ENCODE assay signal across 8 cellular contexts in genomic region chr15:40511472-40512133, GRCh38. TPM values are rescaled to one million over a fixed set of nuclear protein-coding genes. Genes with fewer than 3 reads are reported as not detected.
DNase-seq lines count a peak whose midpoint lies in the region; ATAC-seq and TF ChIP-seq lines count a peak whose summit lies in the region.

No MANE protein-coding gene starts in this region.

- peaks cover 16 to 19% of the 10 kb centered on the region in 2 experiments for H3K4me1 Mint-ChIP-seq in H9

- no peak overlapping the region for H2BK20ac ChIP-seq in H9 (ENCODE audit: low read depth, low read length, poor library complexity, severe bottlenecking)

- H2AFZ ChIP-seq in H9 (ENCODE audit: low read length), result no peak overlapping the region

- peak; percentile 65 for DNase-seq in GM10248 (ENCODE audit: extremely low spot score)
- peak; percentile 84 for DNase-seq in H9
- peak; percentile 61 for DNase-seq in RPMI7951 (ENCODE audit: low read depth)
- DNase-seq in cerebellar cortex (ENCODE audit: low spot score), result peak; percentile 19
- DNase-seq in kidney epithelial cell (ENCODE audit: low read depth), result no peak
- peak; percentile 35 for DNase-seq in stimulated activated CD8-positive, alpha-beta memory T cell treated with anti-CD3 and anti-CD28 coated beads, Interleukin-4, amount 100 ng/mL, for 48 hours
- no peak for DNase-seq in Kasumi-1 (lab: John Stamatoyannopoulos, UW)

- no peaks in the 10 kb centered on the region for H3K9me3 ChIP-seq in H9 (ENCODE audit: control insufficient read depth, low read depth, low read length)

- H2BK12ac ChIP-seq in H9 (ENCODE audit: insufficient read length, low read depth, low read length), result no peak overlapping the region

- H3K56ac ChIP-seq in H9 (ENCODE audit: insufficient read length, low read depth, low read length), result no peak overlapping the region

- peak overlapping the region; percentile 76 for H3K14ac ChIP-seq in H9 (ENCODE audit: insufficient read depth, low read length)

- peaks cover 7% of the 10 kb centered on the region for H3K23me2 ChIP-seq in H9 (ENCODE audit: insufficient read length, low read depth, low read length, poor library complexity, severe bottlenecking)

- H3T11ph ChIP-seq in H9 (ENCODE audit: low read length), result no peak overlapping the region

- CTCF ChIA-PET in GM10248 (lab: Yijun Ruan, JAX), result no interaction called here

- H3K79me1 ChIP-seq in H9 (ENCODE audit: insufficient read depth, low read depth, low read length, poor library complexity, severe bottlenecking), result no peaks in the 10 kb centered on the region

- no peak for ATAC-seq in HG02973 (IDR thresholded peaks at IDR 0.05; ENCODE audit: unreplicated experiment)

- no peak overlapping the region for H2BK5ac ChIP-seq in H9 (ENCODE audit: insufficient read length, low read length)

- H3K4me2 ChIP-seq in H9 (ENCODE audit: insufficient read depth, insufficient read length, low read length), result peak overlapping the region; percentile 51

- H3K9me3 Mint-ChIP-seq in H9, result no peaks in the 10 kb centered on the region

- H3K79me2 ChIP-seq in H9 (ENCODE audit: insufficient read depth, low read length), result no peaks in the 10 kb centered on the region

- H4K91ac ChIP-seq in H9 (ENCODE audit: insufficient read length, low read depth, low read length), result no peak overlapping the region

- H3K4me3 Mint-ChIP-seq in H9, result peak overlapping the region; percentile 71 to 79

- no peak overlapping the region for H2BK15ac ChIP-seq in H9 (ENCODE audit: low read depth, low read length)

- no peak overlapping the region for H3K27ac Mint-ChIP-seq in H9

- no peak overlapping the region for H4K8ac ChIP-seq in H9 (replicated peaks; ENCODE audit: insufficient read length, low read depth, low read length)

- TF ChIP-seq CTCF in GM10248 (IDR thresholded peaks at IDR 0.05; ENCODE audit: control extremely low read depth, extremely low read depth, low read depth, missing control alignments) (no peak), H9 (conservative IDR thresholded peaks at IDR 0.05) (no peak), kidney epithelial cell (IDR thresholded peaks at IDR 0.05; ENCODE audit: insufficient read depth, low read length, poor library complexity, severe bottlenecking) (no peak)

- H3K23ac ChIP-seq in H9 (ENCODE audit: insufficient read length, low read depth, low read length), result no peak overlapping the region

- no peaks in the 10 kb centered on the region for H4K20me1 ChIP-seq in H9 (ENCODE audit: control insufficient read depth, insufficient read depth, insufficient read length)

- H3K4me3 ChIP-seq in kidney epithelial cell (ENCODE audit: low read depth, low read length), result peak overlapping the region; percentile 40

- peak overlapping the region; percentile 73 for H3K18ac ChIP-seq in H9 (ENCODE audit: insufficient read length, low read depth, low read length)

- no peaks in the 10 kb centered on the region for H3K36me3 Mint-ChIP-seq in H9 (ENCODE audit: insufficient read depth in 1 of 3, low read depth in 3 of 3)

- POLR2A ChIA-PET in GM10248 (lab: Yijun Ruan, JAX), result no interaction called here

- no peaks in the 10 kb centered on the region for H3K36me3 ChIP-seq in kidney epithelial cell (ENCODE audit: control insufficient read depth, insufficient read depth, low read length)

- H3K27ac ChIP-seq in H9 (ENCODE audit: insufficient read length, low read depth, low read length), result no peak overlapping the region

- no peaks in the 10 kb centered on the region for H3K4me1 ChIP-seq in H9 (ENCODE audit: insufficient read depth, low read length)

- peaks cover 69% of the 10 kb centered on the region for H3K27me3 Mint-ChIP-seq in H9 (ENCODE audit: low read depth)

- H3K27me3 ChIP-seq in H9 (ENCODE audit: insufficient read depth, low read length) (peaks cover 12% of the 10 kb centered on the region; the same call in 1 of the 2 replicates), kidney epithelial cell (ENCODE audit: control insufficient read depth, insufficient read depth, low read length) (peaks cover 9% of the 10 kb centered on the region)

- H3K9ac ChIP-seq in H9 (ENCODE audit: extremely low read depth, insufficient read length, low read length), result peak overlapping the region; percentile 20

- H2BK120ac ChIP-seq in H9 (ENCODE audit: low read depth, low read length, poor library complexity, severe bottlenecking), result no peak overlapping the region

- no CpG with 5 or more reads among the region's 61 CpGs for WGBS in H9 (ENCODE audit: extremely low coverage, insufficient read length, low lambda C conversion rate)

- no peak overlapping the region for H4K5ac ChIP-seq in H9 (ENCODE audit: insufficient read length, low read depth, low read length)

- no peak overlapping the region for H2AK5ac ChIP-seq in H9 (ENCODE audit: insufficient read length, low read length)

- H3K4ac ChIP-seq in H9 (ENCODE audit: low read depth, low read length), result no peak overlapping the region

RNA-seq across cellular contexts. Expression of gene CHST14, which starts 40.8 kb away (rescaled TPM):
- total RNA-seq in H9 (2021) (24.4 and 25.7 TPM in 2 replicates), kidney epithelial cell (24.2 and 25.8 TPM in 2 replicates)
- 27.1 and 29.3 TPM in 2 replicates for total RNA-seq in RPMI7951 (2014; rRNA removed; shearing (Covaris generic))

RNA-seq across cellular contexts. Expression of gene CCDC32, which starts 53.2 kb away (rescaled TPM):
- 8.9 and 11.1 TPM in 2 replicates for total RNA-seq in H9 (2021)
- total RNA-seq in RPMI7951 (2014; rRNA removed; shearing (Covaris generic)), result 24.8 and 53.7 TPM in 2 replicates
- total RNA-seq in kidney epithelial cell, result 23.5 and 39.0 TPM in 2 replicates

RNA-seq across cellular contexts. Expression of gene RPUSD2, which starts 57.5 kb away (rescaled TPM):
- total RNA-seq in H9 (2021) (25.7 and 26.6 TPM in 2 replicates), kidney epithelial cell (17.6 and 18.1 TPM in 2 replicates)
- 12.2 and 13.2 TPM in 2 replicates for total RNA-seq in RPMI7951 (2014; rRNA removed; shearing (Covaris generic))

Comparison
In these comparisons a context has a peak if more than half of its experiments do, and no peak if none do; other contexts are left out.
1. DNase-seq: peak in GM10248 (single experiment), H9 (single experiment), RPMI7951 (single experiment), cerebellar cortex (single experiment) and stimulated activated CD8-positive, alpha-beta memory T cell treated with anti-CD3 and anti-CD28 coated beads, Interleukin-4, amount 100 ng/mL, for 48 hours (single experiment); none in kidney epithelial cell (single experiment) and Kasumi-1 (0 of 2).